21 cellular contexts compared by ENCODE assay signal in the genomic region with DNA sequence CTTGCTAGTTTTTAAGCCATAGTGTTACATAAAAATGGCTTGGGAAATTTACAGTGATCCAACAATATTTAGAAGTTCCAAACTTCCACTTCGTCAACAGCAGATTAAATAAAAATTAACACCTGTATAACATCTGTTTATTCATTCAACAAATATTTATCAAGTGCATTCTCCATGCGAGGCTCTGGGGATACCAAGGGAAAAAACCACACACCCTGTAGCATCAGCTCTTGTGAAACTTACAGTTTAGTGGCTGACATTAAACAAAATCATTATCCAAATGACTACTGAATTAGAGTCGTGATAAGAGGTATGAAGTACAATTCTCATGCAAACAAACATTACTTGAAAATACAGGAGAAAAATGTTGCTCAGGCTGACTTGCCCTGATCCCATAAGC.
"Had no signal": no experiment of that assay in that cellular context is flagged by ENCODE, and none has a peak within 500 bp of the region (broad histone marks: within the 10 kb centered on the region; RNA-seq: fewer than 3 reads in every experiment).

No MANE protein-coding gene starts in this region.

- H3K27ac ChIP-seq: breast epithelium, esophagus squamous epithelium, foreskin keratinocyte, right atrium auricular region had no signal

- ATAC-seq: activated T-helper 17 cell treated with anti-CD3 and anti-CD28 coated beads, Interleukin-2, amount 50 U/mL, for 72 hours; foreskin keratinocyte; natural killer cell treated with Interleukin-12 subunit alpha and Interleukin-12 subunit beta and Interleukin-15 and Interleukin-18, amount 100 ng/mL, for 72 hours had no signal

- H3K9me3 ChIP-seq: breast epithelium, esophagus squamous epithelium, right atrium auricular region had no signal

- DNase-seq: activated CD4-positive, alpha-beta T cell treated with anti-CD3 and anti-CD28 coated beads, Interleukin-2, amount 50 U/mL, for 4 hours; activated CD4-positive, CD25-positive, alpha-beta regulatory T cell treated with anti-CD3 and anti-CD28 coated beads, Interleukin-2, amount 50 U/mL, for 72 hours; activated naive CD4-positive, alpha-beta T cell treated with Interleukin-2 at 50 U/mL for 16 hours; aorta; cerebellar nuclear complex; effector CD8-positive, alpha-beta T cell; esophagus squamous epithelium; glutamatergic neuron; kidney glomerular epithelial cell; mesendoderm; posterior cingulate gyrus; small intestine; stimulated activated CD4-positive, alpha-beta T cell treated with anti-CD3 and anti-CD28 coated beads, Interleukin-4, amount 100 ng/mL, for 24 hours; stimulated activated naive CD4-positive, alpha-beta T cell treated with Interleukin-2 at 50 U/mL for 16 hours; T1000 had no signal

- H3K27me3 ChIP-seq: breast epithelium, esophagus squamous epithelium, foreskin keratinocyte, right atrium auricular region had no signal

- H3K4me3 ChIP-seq: breast epithelium, esophagus squamous epithelium, right atrium auricular region had no signal

- H3K36me3 Mint-ChIP-seq: natural killer cell treated with Interleukin-12 subunit alpha and Interleukin-12 subunit beta and Interleukin-15 and Interleukin-18, amount 100 ng/mL, for 72 hours; type B pancreatic cell had no signal

- H3K4me3 Mint-ChIP-seq: activated T-helper 17 cell treated with anti-CD3 and anti-CD28 coated beads, Interleukin-2, amount 50 U/mL, for 72 hours; natural killer cell treated with Interleukin-12 subunit alpha and Interleukin-12 subunit beta and Interleukin-15 and Interleukin-18, amount 100 ng/mL, for 72 hours; type B pancreatic cell had no signal

- H3K27ac Mint-ChIP-seq: activated T-helper 17 cell treated with anti-CD3 and anti-CD28 coated beads, Interleukin-2, amount 50 U/mL, for 72 hours; natural killer cell treated with Interleukin-12 subunit alpha and Interleukin-12 subunit beta and Interleukin-15 and Interleukin-18, amount 100 ng/mL, for 72 hours; type B pancreatic cell had no signal

- H3K27me3 Mint-ChIP-seq: activated T-helper 17 cell treated with anti-CD3 and anti-CD28 coated beads, Interleukin-2, amount 50 U/mL, for 72 hours; natural killer cell treated with Interleukin-12 subunit alpha and Interleukin-12 subunit beta and Interleukin-15 and Interleukin-18, amount 100 ng/mL, for 72 hours; type B pancreatic cell had no signal

- H3K36me3 ChIP-seq: breast epithelium, esophagus squamous epithelium, right atrium auricular region had no signal

- H3K4me1 ChIP-seq: breast epithelium, esophagus squamous epithelium, right atrium auricular region had no signal

- H3K9me3 Mint-ChIP-seq: activated T-helper 17 cell treated with anti-CD3 and anti-CD28 coated beads, Interleukin-2, amount 50 U/mL, for 72 hours; natural killer cell treated with Interleukin-12 subunit alpha and Interleukin-12 subunit beta and Interleukin-15 and Interleukin-18, amount 100 ng/mL, for 72 hours; type B pancreatic cell had no signal
